8 cellular contexts compared by ENCODE assay signal in genomic region chr19:18023596-18024212, GRCh38. TPM values are rescaled to one million over a fixed set of nuclear protein-coding genes. Genes with fewer than 3 reads are reported as not detected.
A peak's percentile ranks its signal among the peaks of the same experiment; 100 is the strongest.
DNase-seq lines count a peak whose midpoint lies in the region; ATAC-seq and TF ChIP-seq lines count a peak whose summit lies in the region.

No MANE protein-coding gene starts in this region.

- no peak for TF ChIP-seq CTCF in coronary artery (IDR thresholded peaks at IDR 0.05)

- H3K36me3 ChIP-seq in HAP-1 (replicated peaks) = no peaks in the 10 kb centered on the region
- H3K36me3 ChIP-seq in naive thymus-derived CD4-positive, alpha-beta T cell (ENCODE audit: control insufficient read depth in 2 of 3, insufficient read depth in 3 of 3, low read length in 3 of 3) = no peaks in the 10 kb centered on the region

- peak; percentile 88 for ATAC-seq in naive thymus-derived CD4-positive, alpha-beta T cell
- ATAC-seq in GM21367 (IDR thresholded peaks at IDR 0.05; ENCODE audit: unreplicated experiment) = no peak
- ATAC-seq in HG02870 (IDR thresholded peaks at IDR 0.05; ENCODE audit: unreplicated experiment) = no peak

- CTCF ChIA-PET in naive thymus-derived CD4-positive, alpha-beta T cell (lab: Charles Lee) = interaction anchor here (0.5 to 2.3 kb wide), 8 partner anchors 11 to 147 kb away, joined by 3 to 13 read pairs (median 4); partner anchors contain the start of gene ARRDC2

- H3K27me3 ChIP-seq in HAP-1 (ENCODE audit: low read depth) = no peaks in the 10 kb centered on the region
- no peaks in the 10 kb centered on the region for H3K27me3 ChIP-seq in naive thymus-derived CD4-positive, alpha-beta T cell (ENCODE audit: control insufficient read depth in 2 of 2, insufficient read depth in 2 of 2, low read length in 2 of 2)

- H3K9me3 Mint-ChIP-seq in naive thymus-derived CD4-positive, alpha-beta T cell = peaks cover 0 to 3% (median 0%) of the 10 kb centered on the region in 11 donors

- in situ Hi-C loops in HAP-1 (cut with MboI; ENCODE audit: low sequenced_read_pairs) = loop anchor here (10.0 kb wide), 1 partner anchor 231 kb away; a partner anchor contains a TSS

- H3K4me3 ChIP-seq in HAP-1 (peak overlapping the region; percentile 35), coronary artery (no peak overlapping the region)
- peak overlapping the region; percentile 6 for H3K4me3 ChIP-seq in naive thymus-derived CD4-positive, alpha-beta T cell (ENCODE audit: low read length)

- peak overlapping the region; percentile 76 to 87 (median 83) for H3K4me3 Mint-ChIP-seq in naive thymus-derived CD4-positive, alpha-beta T cell

- peaks cover 0 to 7% (median 0%) of the 10 kb centered on the region in 5 donors for H3K36me3 Mint-ChIP-seq in naive thymus-derived CD4-positive, alpha-beta T cell

- H3K27me3 Mint-ChIP-seq in naive thymus-derived CD4-positive, alpha-beta T cell = no peaks in the 10 kb centered on the region

- POLR2A ChIA-PET in naive thymus-derived CD4-positive, alpha-beta T cell (lab: Charles Lee) = interaction anchor here (0.7 to 45.2 kb wide), 8 partner anchors 4 to 1953 kb away, joined by 3 to 961 read pairs (median 4); partner anchors contain the start of genes ARRDC2, CCDC124 and JUND

- peaks cover 17% of the 10 kb centered on the region for H3K4me1 ChIP-seq in HAP-1
- peaks cover 22 to 41% of the 10 kb centered on the region in 2 donors for H3K4me1 ChIP-seq in naive thymus-derived CD4-positive, alpha-beta T cell (ENCODE audit: control insufficient read depth in 2 of 2, insufficient read depth in 2 of 2, low read length in 2 of 2)

- DNase-seq in HAP-1 (ENCODE audit: low spot score in 2 of 2) (no peak), UCSD-AML1 (lab: John Stamatoyannopoulos, UW; ENCODE audit: unreplicated experiment) (peak; percentile 90), coronary artery (ENCODE audit: low spot score) (peak; percentile 87), NCI-H1930 (lab: John Stamatoyannopoulos, UW) (no peak), HK-2 (ENCODE audit: unreplicated experiment) (no peak)
- peak; percentile 55 to 95 (median 93) for DNase-seq in naive thymus-derived CD4-positive, alpha-beta T cell

- H3K27ac ChIP-seq in coronary artery = peak overlapping the region; percentile 87 to 99
- H3K27ac ChIP-seq in naive thymus-derived CD4-positive, alpha-beta T cell (ENCODE audit: low read depth, low read length) = peak overlapping the region; percentile 95

- intact Hi-C loops in naive thymus-derived CD4-positive, alpha-beta T cell (cut with micrococcal nuclease) = loop anchor here in 1 of 2 donors (1.0 kb wide), 2 partner anchors 9 to 22 kb away; no protein-coding TSS in a partner anchor

- H3K27ac Mint-ChIP-seq in naive thymus-derived CD4-positive, alpha-beta T cell = peak overlapping the region; percentile 91 to 100 (median 99)

- H3K4me1 Mint-ChIP-seq in naive thymus-derived CD4-positive, alpha-beta T cell = peaks cover 48 to 66% (median 64%) of the 10 kb centered on the region in 7 donors

- no peaks in the 10 kb centered on the region for H3K9me3 ChIP-seq in HAP-1
- no peaks in the 10 kb centered on the region for H3K9me3 ChIP-seq in naive thymus-derived CD4-positive, alpha-beta T cell (ENCODE audit: control insufficient read depth in 2 of 3, low read length in 3 of 3)

RNA-seq across cellular contexts. Expression of gene ARRDC2, which starts 15.7 kb away (rescaled TPM):
- 100 to 1,000 TPM in 4 of 5 experiments, 10 to 100 TPM in 1; 77.2 to 237 (median 152) TPM for total RNA-seq in naive thymus-derived CD4-positive, alpha-beta T cell
- 10 to 100 TPM; 31.8 to 60.1 TPM for polyA plus RNA-seq in naive thymus-derived CD4-positive, alpha-beta T cell

RNA-seq across cellular contexts. Expression of gene KCNN1, which starts 56.8 kb away (rescaled TPM):
- total RNA-seq in naive thymus-derived CD4-positive, alpha-beta T cell = under 1 TPM in 1 of 5 experiments, not detected in 4; 0.05 TPM
- not detected for polyA plus RNA-seq in naive thymus-derived CD4-positive, alpha-beta T cell

Comparison
In these comparisons a context has a peak if more than half of its experiments do, and no peak if none do; other contexts are left out.
1. DNase-seq: peak in UCSD-AML1 (single experiment), coronary artery (single experiment) and naive thymus-derived CD4-positive, alpha-beta T cell (9 of 9); none in HAP-1 (0 of 2), NCI-H1930 (0 of 2) and HK-2 (single experiment).